In genomic region chr21:41419921-41420862, GRCh38 we compare ENCODE assay signal across 8 cellular contexts. TPM values are rescaled to one million over a fixed set of nuclear protein-coding genes. Genes with fewer than 3 reads are reported as not detected.
DNase-seq lines count a peak whose midpoint lies in the region; ATAC-seq and TF ChIP-seq lines count a peak whose summit lies in the region.

No MANE protein-coding gene starts in this region.

- in situ Hi-C loops in GM13976 (cut with MboI; ENCODE audit: low sequenced_read_pairs, unreplicated experiment): no loop called here

- 3% methylated on average over 17 of the region's 54 CpGs for WGBS in right lobe of liver (ENCODE audit: insufficient coverage, low coverage, low lambda C conversion rate, missing lambda C conversion rate)

- no peaks in the 10 kb centered on the region for H3K9me3 ChIP-seq in right lobe of liver

- intact Hi-C loops in right lobe of liver (cut with DNase I): no loop called here

- ATAC-seq in HG02943 (IDR thresholded peaks at IDR 0.05; ENCODE audit: low read depth, unreplicated experiment) (peak; percentile 84), right lobe of liver (peak; percentile 91 to 93 (median 92))

- TF ChIP-seq CTCF in GM13976 (IDR thresholded peaks at IDR 0.05; ENCODE audit: borderline replicate concordance, control extremely low read depth, extremely low read depth, insufficient read depth, missing control alignments) (no peak), right lobe of liver (IDR thresholded peaks at IDR 0.05) (no peak)

- H3K27me3 ChIP-seq in right lobe of liver: no peaks in the 10 kb centered on the region

- peak; percentile 57 for DNase-seq in GM13976 (ENCODE audit: low spot score)
- peak; percentile 84 for DNase-seq in NCI-H226
- DNase-seq in activated CD4-positive, alpha-beta T cell treated with anti-CD3 and anti-CD28 coated beads, Interleukin-2, amount 50 U/mL, for 48 hours: peak; percentile 37 to 47
- DNase-seq in ecto neural progenitor cell (ENCODE audit: low spot score): peak; percentile 77
- DNase-seq in right lobe of liver: peak; percentile 83 to 90 (median 84)
- DNase-seq in stimulated activated CD4-positive, alpha-beta T cell treated with anti-CD3 and anti-CD28 coated beads, Interleukin-4, amount 100 ng/mL, for 4 hours: peak; percentile 46 to 77
- DNase-seq in NCI-H82 treated with DMSO at 0.1 percent for 48 hours (lab: John Stamatoyannopoulos, UW; ENCODE audit: unreplicated experiment): no peak

- no peaks in the 10 kb centered on the region for H3K36me3 ChIP-seq in right lobe of liver

- peak; percentile 57 for TF ChIP-seq POLR2A in right lobe of liver (IDR thresholded peaks at IDR 0.05)

- H3K27ac ChIP-seq in right lobe of liver: peak overlapping the region; percentile 93 to 98 (median 96)

- peaks cover 0 to 5% (median 0%) of the 10 kb centered on the region in 4 donors for H3K4me1 ChIP-seq in right lobe of liver

- peak overlapping the region; percentile 61 to 71 (median 68) for H3K4me3 ChIP-seq in right lobe of liver

RNA-seq across cellular contexts. Expression of gene MX1, which starts 5.8 kb away (rescaled TPM):
- total RNA-seq in right lobe of liver: 10 to 100 TPM in 4 of 6 experiments, 1 to 10 TPM in 2; 6.1 to 25.4 (median 10.5) TPM

RNA-seq across cellular contexts. Expression of gene MX2, which starts 58.4 kb away (rescaled TPM):
- 1 to 10 TPM in 4 of 6 experiments, under 1 TPM in 2; 0.49 to 1.9 (median 1.5) TPM for total RNA-seq in right lobe of liver
